ENCODE assay signal across 1 cellular context in the genomic region with DNA sequence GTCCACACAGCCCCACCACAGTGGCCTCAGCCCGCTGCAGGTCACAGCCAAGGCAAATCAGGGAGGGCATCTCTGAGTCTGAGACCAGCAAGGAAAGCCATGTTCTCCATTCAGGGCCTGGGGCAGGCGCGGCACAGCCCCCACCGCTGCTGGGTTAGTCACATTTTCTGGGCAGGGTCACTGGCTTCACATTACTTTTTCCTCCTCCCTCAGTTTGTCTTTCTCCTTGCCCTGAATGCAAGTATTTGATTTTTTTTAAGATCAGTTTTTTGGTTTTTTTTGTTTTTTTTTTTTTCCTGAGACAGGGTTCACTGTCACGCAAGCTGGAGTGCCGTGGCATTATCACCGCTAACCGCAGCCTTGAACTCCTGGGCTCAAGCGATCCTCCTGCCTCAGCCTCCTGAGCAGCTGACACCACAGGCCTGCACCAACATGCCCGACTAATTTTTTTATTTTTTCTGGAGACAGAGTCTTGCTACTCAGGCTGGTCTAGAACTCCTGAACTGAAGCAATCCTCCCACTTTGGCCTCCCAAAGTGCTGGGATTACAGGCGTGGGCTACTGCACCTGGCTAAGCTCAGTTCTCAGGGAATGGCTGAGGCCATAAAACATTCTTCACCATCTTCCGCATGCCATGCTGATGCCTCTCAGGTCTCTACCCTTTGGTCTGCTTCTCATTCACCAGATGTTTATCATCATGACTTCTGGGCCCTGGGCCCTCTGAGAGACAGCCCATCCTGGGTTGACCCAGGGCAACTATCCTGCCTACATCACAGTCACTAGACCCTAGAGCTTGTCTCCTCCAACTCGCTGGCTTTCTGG.
TF ChIP-seq lines count a peak whose summit lies in the region.

No MANE protein-coding gene starts in this region.

TF ChIP-seq in GM23338, 12 proteins besides CTCF, POLR2A, EP300 and RAD21:
- TF ChIP-seq, protein P1, sequence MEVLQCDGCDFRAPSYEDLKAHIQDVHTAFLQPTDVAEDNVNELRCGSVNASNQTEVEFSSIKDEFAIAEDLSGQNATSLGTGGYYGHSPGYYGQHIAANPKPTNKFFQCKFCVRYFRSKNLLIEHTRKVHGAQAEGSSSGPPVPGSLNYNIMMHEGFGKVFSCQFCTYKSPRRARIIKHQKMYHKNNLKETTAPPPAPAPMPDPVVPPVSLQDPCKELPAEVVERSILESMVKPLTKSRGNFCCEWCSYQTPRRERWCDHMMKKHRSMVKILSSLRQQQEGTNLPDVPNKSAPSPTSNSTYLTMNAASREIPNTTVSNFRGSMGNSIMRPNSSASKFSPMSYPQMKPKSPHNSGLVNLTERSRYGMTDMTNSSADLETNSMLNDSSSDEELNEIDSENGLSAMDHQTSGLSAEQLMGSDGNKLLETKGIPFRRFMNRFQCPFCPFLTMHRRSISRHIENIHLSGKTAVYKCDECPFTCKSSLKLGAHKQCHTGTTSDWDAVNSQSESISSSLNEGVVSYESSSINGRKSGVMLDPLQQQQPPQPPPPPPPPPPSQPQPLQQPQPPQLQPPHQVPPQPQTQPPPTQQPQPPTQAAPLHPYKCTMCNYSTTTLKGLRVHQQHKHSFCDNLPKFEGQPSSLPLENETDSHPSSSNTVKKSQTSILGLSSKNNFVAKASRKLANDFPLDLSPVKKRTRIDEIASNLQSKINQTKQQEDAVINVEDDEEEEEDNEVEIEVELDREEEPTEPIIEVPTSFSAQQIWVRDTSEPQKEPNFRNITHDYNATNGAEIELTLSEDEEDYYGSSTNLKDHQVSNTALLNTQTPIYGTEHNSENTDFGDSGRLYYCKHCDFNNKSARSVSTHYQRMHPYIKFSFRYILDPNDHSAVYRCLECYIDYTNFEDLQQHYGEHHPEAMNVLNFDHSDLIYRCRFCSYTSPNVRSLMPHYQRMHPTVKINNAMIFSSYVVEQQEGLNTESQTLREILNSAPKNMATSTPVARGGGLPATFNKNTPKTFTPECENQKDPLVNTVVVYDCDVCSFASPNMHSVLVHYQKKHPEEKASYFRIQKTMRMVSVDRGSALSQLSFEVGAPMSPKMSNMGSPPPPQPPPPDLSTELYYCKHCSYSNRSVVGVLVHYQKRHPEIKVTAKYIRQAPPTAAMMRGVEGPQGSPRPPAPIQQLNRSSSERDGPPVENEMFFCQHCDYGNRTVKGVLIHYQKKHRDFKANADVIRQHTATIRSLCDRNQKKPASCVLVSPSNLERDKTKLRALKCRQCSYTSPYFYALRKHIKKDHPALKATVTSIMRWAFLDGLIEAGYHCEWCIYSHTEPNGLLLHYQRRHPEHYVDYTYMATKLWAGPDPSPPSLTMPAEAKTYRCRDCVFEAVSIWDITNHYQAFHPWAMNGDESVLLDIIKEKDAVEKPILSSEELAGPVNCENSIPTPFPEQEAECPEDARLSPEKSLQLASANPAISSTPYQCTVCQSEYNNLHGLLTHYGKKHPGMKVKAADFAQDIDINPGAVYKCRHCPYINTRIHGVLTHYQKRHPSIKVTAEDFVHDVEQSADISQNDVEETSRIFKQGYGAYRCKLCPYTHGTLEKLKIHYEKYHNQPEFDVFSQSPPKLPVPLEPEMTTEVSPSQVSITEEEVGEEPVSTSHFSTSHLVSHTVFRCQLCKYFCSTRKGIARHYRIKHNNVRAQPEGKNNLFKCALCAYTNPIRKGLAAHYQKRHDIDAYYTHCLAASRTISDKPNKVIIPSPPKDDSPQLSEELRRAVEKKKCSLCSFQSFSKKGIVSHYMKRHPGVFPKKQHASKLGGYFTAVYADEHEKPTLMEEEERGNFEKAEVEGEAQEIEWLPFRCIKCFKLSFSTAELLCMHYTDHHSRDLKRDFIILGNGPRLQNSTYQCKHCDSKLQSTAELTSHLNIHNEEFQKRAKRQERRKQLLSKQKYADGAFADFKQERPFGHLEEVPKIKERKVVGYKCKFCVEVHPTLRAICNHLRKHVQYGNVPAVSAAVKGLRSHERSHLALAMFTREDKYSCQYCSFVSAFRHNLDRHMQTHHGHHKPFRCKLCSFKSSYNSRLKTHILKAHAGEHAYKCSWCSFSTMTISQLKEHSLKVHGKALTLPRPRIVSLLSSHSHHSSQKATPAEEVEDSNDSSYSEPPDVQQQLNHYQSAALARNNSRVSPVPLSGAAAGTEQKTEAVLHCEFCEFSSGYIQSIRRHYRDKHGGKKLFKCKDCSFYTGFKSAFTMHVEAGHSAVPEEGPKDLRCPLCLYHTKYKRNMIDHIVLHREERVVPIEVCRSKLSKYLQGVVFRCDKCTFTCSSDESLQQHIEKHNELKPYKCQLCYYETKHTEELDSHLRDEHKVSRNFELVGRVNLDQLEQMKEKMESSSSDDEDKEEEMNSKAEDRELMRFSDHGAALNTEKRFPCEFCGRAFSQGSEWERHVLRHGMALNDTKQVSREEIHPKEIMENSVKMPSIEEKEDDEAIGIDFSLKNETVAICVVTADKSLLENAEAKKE (CRISPR knock-in tag; IDR thresholded peaks at IDR 0.05), result no peak
- TF ChIP-seq, protein P2, sequence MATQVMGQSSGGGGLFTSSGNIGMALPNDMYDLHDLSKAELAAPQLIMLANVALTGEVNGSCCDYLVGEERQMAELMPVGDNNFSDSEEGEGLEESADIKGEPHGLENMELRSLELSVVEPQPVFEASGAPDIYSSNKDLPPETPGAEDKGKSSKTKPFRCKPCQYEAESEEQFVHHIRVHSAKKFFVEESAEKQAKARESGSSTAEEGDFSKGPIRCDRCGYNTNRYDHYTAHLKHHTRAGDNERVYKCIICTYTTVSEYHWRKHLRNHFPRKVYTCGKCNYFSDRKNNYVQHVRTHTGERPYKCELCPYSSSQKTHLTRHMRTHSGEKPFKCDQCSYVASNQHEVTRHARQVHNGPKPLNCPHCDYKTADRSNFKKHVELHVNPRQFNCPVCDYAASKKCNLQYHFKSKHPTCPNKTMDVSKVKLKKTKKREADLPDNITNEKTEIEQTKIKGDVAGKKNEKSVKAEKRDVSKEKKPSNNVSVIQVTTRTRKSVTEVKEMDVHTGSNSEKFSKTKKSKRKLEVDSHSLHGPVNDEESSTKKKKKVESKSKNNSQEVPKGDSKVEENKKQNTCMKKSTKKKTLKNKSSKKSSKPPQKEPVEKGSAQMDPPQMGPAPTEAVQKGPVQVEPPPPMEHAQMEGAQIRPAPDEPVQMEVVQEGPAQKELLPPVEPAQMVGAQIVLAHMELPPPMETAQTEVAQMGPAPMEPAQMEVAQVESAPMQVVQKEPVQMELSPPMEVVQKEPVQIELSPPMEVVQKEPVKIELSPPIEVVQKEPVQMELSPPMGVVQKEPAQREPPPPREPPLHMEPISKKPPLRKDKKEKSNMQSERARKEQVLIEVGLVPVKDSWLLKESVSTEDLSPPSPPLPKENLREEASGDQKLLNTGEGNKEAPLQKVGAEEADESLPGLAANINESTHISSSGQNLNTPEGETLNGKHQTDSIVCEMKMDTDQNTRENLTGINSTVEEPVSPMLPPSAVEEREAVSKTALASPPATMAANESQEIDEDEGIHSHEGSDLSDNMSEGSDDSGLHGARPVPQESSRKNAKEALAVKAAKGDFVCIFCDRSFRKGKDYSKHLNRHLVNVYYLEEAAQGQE (IDR thresholded peaks at IDR 0.05; ENCODE audit: unreplicated experiment), result no peak
- TF ChIP-seq CREB1 (CRISPR knock-in tag; IDR thresholded peaks at IDR 0.05; ENCODE audit: low read depth) (no peak), NANOG (IDR thresholded peaks at IDR 0.05; ENCODE audit: borderline replicate concordance) (no peak), JUNB (IDR thresholded peaks at IDR 0.05; ENCODE audit: unreplicated experiment) (no peak), STAT1 (IDR thresholded peaks at IDR 0.05; ENCODE audit: unreplicated experiment) (no peak), ZNF114 (CRISPR knock-in tag; IDR thresholded peaks at IDR 0.05) (no peak), POLR2AphosphoS5 (IDR thresholded peaks at IDR 0.05; ENCODE audit: low read depth) (no peak), EZH2phosphoT487 (IDR thresholded peaks at IDR 0.05; ENCODE audit: unreplicated experiment) (no peak), EZH2 (IDR thresholded peaks at IDR 0.05; ENCODE audit: low read depth, unreplicated experiment) (no peak), ZNF331 (CRISPR knock-in tag; IDR thresholded peaks at IDR 0.05; ENCODE audit: low read depth) (no peak)
- TF ChIP-seq, protein P3, sequence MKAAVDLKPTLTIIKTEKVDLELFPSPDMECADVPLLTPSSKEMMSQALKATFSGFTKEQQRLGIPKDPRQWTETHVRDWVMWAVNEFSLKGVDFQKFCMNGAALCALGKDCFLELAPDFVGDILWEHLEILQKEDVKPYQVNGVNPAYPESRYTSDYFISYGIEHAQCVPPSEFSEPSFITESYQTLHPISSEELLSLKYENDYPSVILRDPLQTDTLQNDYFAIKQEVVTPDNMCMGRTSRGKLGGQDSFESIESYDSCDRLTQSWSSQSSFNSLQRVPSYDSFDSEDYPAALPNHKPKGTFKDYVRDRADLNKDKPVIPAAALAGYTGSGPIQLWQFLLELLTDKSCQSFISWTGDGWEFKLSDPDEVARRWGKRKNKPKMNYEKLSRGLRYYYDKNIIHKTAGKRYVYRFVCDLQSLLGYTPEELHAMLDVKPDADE (IDR thresholded peaks at IDR 0.05), result no peak
